21 cellular contexts compared by ENCODE assay signal in the genomic region with DNA sequence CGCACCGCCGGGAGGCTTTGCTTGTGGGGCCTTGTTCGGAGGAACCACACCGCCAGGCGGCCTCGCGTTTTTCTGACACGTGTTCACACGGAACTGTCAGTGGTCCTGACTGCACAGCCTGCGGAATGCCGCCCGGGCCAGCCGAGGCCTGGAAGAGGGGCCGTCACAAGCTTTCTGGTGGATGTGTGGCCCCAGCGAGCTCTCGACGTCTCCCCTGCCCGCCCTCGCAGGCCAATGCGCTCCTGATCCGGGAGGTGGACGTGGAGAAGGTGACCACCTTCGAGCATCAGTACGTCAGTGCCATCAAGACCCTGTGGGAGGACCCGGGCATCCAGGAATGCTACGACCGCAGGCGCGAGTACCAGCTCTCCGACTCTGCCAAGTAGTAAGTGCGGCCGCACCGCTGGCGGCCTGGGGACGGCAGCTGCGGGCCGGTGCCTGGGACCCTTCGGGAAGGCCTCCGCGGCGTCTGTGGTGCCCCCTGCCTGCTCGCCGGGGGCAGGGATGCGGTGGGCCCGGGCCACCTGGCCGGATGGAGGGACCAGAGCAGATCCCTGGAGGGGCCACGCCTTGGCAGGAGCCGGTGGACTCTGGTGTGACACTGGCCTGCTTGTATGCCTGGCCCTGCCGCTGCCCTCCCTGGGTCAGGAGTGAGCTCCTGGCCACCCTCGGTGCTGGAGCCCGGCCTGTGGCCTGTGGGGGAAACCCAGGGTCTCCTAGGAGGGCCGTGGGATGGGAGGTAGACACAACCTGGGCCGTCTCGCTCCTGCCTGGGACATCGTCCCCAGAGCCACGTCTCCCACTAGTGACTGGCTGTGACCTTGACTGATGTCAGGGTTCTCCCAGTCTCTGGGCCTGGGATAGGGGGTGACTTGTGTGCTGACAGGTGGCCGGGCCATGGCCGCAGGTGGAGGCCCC. TPM values are rescaled to one million over a fixed set of nuclear protein-coding genes. Genes with fewer than 3 reads are reported as not detected.
DNase-seq lines count a peak whose midpoint lies in the region; ATAC-seq and TF ChIP-seq lines count a peak whose summit lies in the region.
"Had no signal": no experiment of that assay in that cellular context is flagged by ENCODE, and none has a peak within 500 bp of the region (broad histone marks: within the 10 kb centered on the region; RNA-seq: fewer than 3 reads in every experiment).

No MANE protein-coding gene starts in this region.

- no CpG with 5 or more reads among the region's 59 CpGs for WGBS in neuronal stem cell (ENCODE audit: extremely low coverage in 2 of 2, insufficient read length in 2 of 2, insufficient replicate concordance in 1 of 2), 2 donors

- H3K9ac ChIP-seq in BLaER1 (peak overlapping the region; percentile 68), NT2/D1 (ENCODE audit: insufficient read length, low read depth) (peak overlapping the region; percentile 21), neuronal stem cell (ENCODE audit: low read depth, low read length, poor library complexity) (peak overlapping the region; percentile 60)

- H3K27ac ChIP-seq in BLaER1 (peak overlapping the region; percentile 87), left ventricle myocardium inferior (replicated peaks) (peak overlapping the region; percentile 75), neuronal stem cell (replicated peaks; ENCODE audit: low read length) (no peak overlapping the region)
- H3K27ac ChIP-seq: C4-2B had no signal

- no peaks in the 10 kb centered on the region for H3K4me1 Mint-ChIP-seq in mesothelial cell of epicardium
- peaks cover 2% of the 10 kb centered on the region for H3K4me1 Mint-ChIP-seq in activated CD4-positive, alpha-beta T cell treated with anti-CD3 and anti-CD28 coated beads for 36 hours

- H2BK15ac ChIP-seq in neuronal stem cell (ENCODE audit: low read length) = no peak overlapping the region

- no peaks in the 10 kb centered on the region for H3K9me3 Mint-ChIP-seq in mesothelial cell of epicardium
- H3K9me3 Mint-ChIP-seq in activated CD4-positive, alpha-beta T cell treated with anti-CD3 and anti-CD28 coated beads for 36 hours (ENCODE audit: low read depth) = no peaks in the 10 kb centered on the region
- H3K9me3 Mint-ChIP-seq: CD8-positive, alpha-beta T cell had no signal

- no peak overlapping the region for H2BK12ac ChIP-seq in neuronal stem cell (ENCODE audit: low read length)

- H2AK5ac ChIP-seq in neuronal stem cell (ENCODE audit: low read depth, low read length) = no peak overlapping the region

- peaks cover 5% of the 10 kb centered on the region for H3K36me3 Mint-ChIP-seq in mesothelial cell of epicardium
- no peaks in the 10 kb centered on the region for H3K36me3 Mint-ChIP-seq in activated CD4-positive, alpha-beta T cell treated with anti-CD3 and anti-CD28 coated beads for 36 hours (ENCODE audit: low read depth)
- H3K36me3 Mint-ChIP-seq: CD8-positive, alpha-beta T cell had no signal

- H3K4me3 Mint-ChIP-seq in mesothelial cell of epicardium = no peak overlapping the region
- H3K4me3 Mint-ChIP-seq in activated CD4-positive, alpha-beta T cell treated with anti-CD3 and anti-CD28 coated beads for 36 hours = no peak overlapping the region
- H3K4me3 Mint-ChIP-seq: CD8-positive, alpha-beta T cell had no signal

- H4K8ac ChIP-seq in neuronal stem cell (ENCODE audit: low read depth, low read length) = no peak overlapping the region

- H4K20me1 ChIP-seq in BLaER1 = peaks cover 28% of the 10 kb centered on the region

- no peak overlapping the region for H2AFZ ChIP-seq in neuronal stem cell (ENCODE audit: low read length)

- H3K23ac ChIP-seq in neuronal stem cell (ENCODE audit: low read depth, low read length, poor library complexity) = peak overlapping the region; percentile 73

- DNase-seq in NT2/D1 (ENCODE audit: low read depth, low spot score) = no peak
- no peak for DNase-seq in left ventricle myocardium inferior
- no peak for DNase-seq in neuronal stem cell (ENCODE audit: low spot score)
- no peak for DNase-seq in mesothelial cell of epicardium (ENCODE audit: low spot score in 2 of 2, unreplicated experiment in 2 of 2)
- DNase-seq in activated CD4-positive, alpha-beta T cell treated with anti-CD3 and anti-CD28 coated beads for 36 hours = no peak
- DNase-seq: Caco-2, KBM-7, MV-4-11, NCI-H1105 treated with DMSO at 0.1 percent for 48 hours, NCI-H2029, NCI-H446, NCI-H524 treated with DMSO at 0.1 percent for 48 hours, NCI-H774, RPMI8226, SHP77 treated with DMSO at 0.1 percent for 48 hours had no signal

- H3K4me3 ChIP-seq in BLaER1 (peak overlapping the region; percentile 13; the same call in 1 of the 2 replicates), NT2/D1 (ENCODE audit: insufficient read length, low read depth) (no peak overlapping the region), left ventricle myocardium inferior (no peak overlapping the region), neuronal stem cell (ENCODE audit: low read length in 2 of 2) (no peak overlapping the region)

- no peak overlapping the region for H3K27ac Mint-ChIP-seq in mesothelial cell of epicardium
- no peak overlapping the region for H3K27ac Mint-ChIP-seq in activated CD4-positive, alpha-beta T cell treated with anti-CD3 and anti-CD28 coated beads for 36 hours
- H3K27ac Mint-ChIP-seq: CD8-positive, alpha-beta T cell had no signal

- no peak overlapping the region for H4K91ac ChIP-seq in neuronal stem cell (ENCODE audit: low read depth, low read length, poor library complexity)

- peak overlapping the region; percentile 38 for H3K14ac ChIP-seq in neuronal stem cell (ENCODE audit: low read length)

- H3K18ac ChIP-seq in neuronal stem cell (ENCODE audit: low read length) = peak overlapping the region; percentile 28

- no peak overlapping the region for H3K4ac ChIP-seq in neuronal stem cell (ENCODE audit: low read length)

- CTCF ChIA-PET in activated CD4-positive, alpha-beta T cell treated with anti-CD3 and anti-CD28 coated beads for 36 hours (lab: Charles Lee) = interaction anchor here (0.6 kb wide), 1 partner anchor 49 kb away, joined by 4 read pairs; no protein-coding TSS in a partner anchor

- POLR2A ChIA-PET in activated CD4-positive, alpha-beta T cell treated with anti-CD3 and anti-CD28 coated beads for 36 hours (lab: Charles Lee) = no interaction called here

- H3K9me3 ChIP-seq in BLaER1 (no peaks in the 10 kb centered on the region), NT2/D1 (ENCODE audit: insufficient read depth, low read length) (no peaks in the 10 kb centered on the region), left ventricle myocardium inferior (replicated peaks) (no peaks in the 10 kb centered on the region), neuronal stem cell (replicated peaks in 1 of 2; ENCODE audit: control insufficient read depth in 2 of 2, insufficient read depth in 1 of 2, low read depth in 1 of 2, low read length in 2 of 2) (no peaks in the 10 kb centered on the region)
- H3K9me3 ChIP-seq: Caco-2 had no signal

- H2BK120ac ChIP-seq in neuronal stem cell (ENCODE audit: low read depth, low read length) = no peak overlapping the region

- H3K27me3 ChIP-seq in BLaER1 (no peaks in the 10 kb centered on the region), NT2/D1 (ENCODE audit: insufficient read depth, insufficient read length) (no peaks in the 10 kb centered on the region), left ventricle myocardium inferior (ENCODE audit: low read depth) (no peaks in the 10 kb centered on the region), neuronal stem cell (ENCODE audit: control insufficient read depth in 3 of 3, insufficient read depth in 3 of 3, low read depth in 1 of 3, low read length in 3 of 3) (no peaks in the 10 kb centered on the region)

- H2BK5ac ChIP-seq in neuronal stem cell (ENCODE audit: low read length) = no peak overlapping the region

- intact Hi-C loops in left ventricle myocardium inferior (cut with micrococcal nuclease) = no loop called here
- intact Hi-C loops in activated CD4-positive, alpha-beta T cell treated with anti-CD3 and anti-CD28 coated beads for 36 hours (cut with DNase I, micrococcal nuclease) = no loop called here

- ATAC-seq in GM18519 (IDR thresholded peaks at IDR 0.05; ENCODE audit: low FRiP score, unreplicated experiment) = no peak
- no peak for ATAC-seq in activated CD4-positive, alpha-beta T cell treated with anti-CD3 and anti-CD28 coated beads for 36 hours
- ATAC-seq: CD8-positive, alpha-beta T cell had no signal

- peaks cover 43% of the 10 kb centered on the region for H3K36me3 ChIP-seq in BLaER1
- peaks cover 45% of the 10 kb centered on the region for H3K36me3 ChIP-seq in NT2/D1 (ENCODE audit: insufficient read depth, insufficient read length, low read length)
- peaks cover 63% of the 10 kb centered on the region for H3K36me3 ChIP-seq in left ventricle myocardium inferior
- H3K36me3 ChIP-seq in neuronal stem cell (replicated peaks in 1 of 2; ENCODE audit: control insufficient read depth in 2 of 2, insufficient read depth in 2 of 2, low read length in 2 of 2) = peaks cover 3 to 10% of the 10 kb centered on the region in 2 donors

- TF ChIP-seq CTCF in left ventricle myocardium inferior (IDR thresholded peaks at IDR 0.05; ENCODE audit: borderline replicate concordance) (no peak), mesothelial cell of epicardium (IDR thresholded peaks at IDR 0.05; ENCODE audit: unreplicated experiment) (no peak)

- H3K4me2 ChIP-seq in BLaER1 = peak overlapping the region; percentile 100
- H3K4me2 ChIP-seq in neuronal stem cell (ENCODE audit: insufficient read depth, low read length, poor library complexity, severe bottlenecking) = no peak overlapping the region

- no peaks in the 10 kb centered on the region for H3K27me3 Mint-ChIP-seq in mesothelial cell of epicardium (ENCODE audit: low read depth)
- H3K27me3 Mint-ChIP-seq in activated CD4-positive, alpha-beta T cell treated with anti-CD3 and anti-CD28 coated beads for 36 hours = no peaks in the 10 kb centered on the region

- H3K4me1 ChIP-seq in BLaER1 (peaks cover 98% of the 10 kb centered on the region), NT2/D1 (ENCODE audit: insufficient read depth, insufficient read length) (peaks cover 17% of the 10 kb centered on the region), left ventricle myocardium inferior (peaks cover 45% of the 10 kb centered on the region), neuronal stem cell (ENCODE audit: control insufficient read depth in 2 of 2, insufficient read depth in 1 of 2, low read depth in 1 of 2, low read length in 2 of 2) (peaks cover 0 to 10% of the 10 kb centered on the region in 2 donors)
- H3K4me1 ChIP-seq: Caco-2 had no signal

- peaks cover 28% of the 10 kb centered on the region for H3K79me1 ChIP-seq in neuronal stem cell (ENCODE audit: low read depth, low read length)

RNA-seq across cellular contexts. Expression of gene GNA11, which starts 19.2 kb away (rescaled TPM):
- total RNA-seq in left ventricle myocardium inferior (58.1 TPM), mesothelial cell of epicardium (35.9 to 40.0 TPM (median 36.3 TPM) in 3 replicates)
- 19.2 TPM for polyA plus RNA-seq in neuronal stem cell (2013, experiment 1 of 2)
- polyA plus RNA-seq in neuronal stem cell (2013, experiment 2 of 2) = 20.0 TPM
- 10 to 100 TPM in 1 of 2 experiments, 1 to 10 TPM in 1; 7.3 to 13.2 TPM for total RNA-seq in activated CD4-positive, alpha-beta T cell treated with anti-CD3 and anti-CD28 coated beads for 36 hours

RNA-seq across cellular contexts. Expression of gene GNA15, which starts 22.5 kb away (rescaled TPM):
- total RNA-seq in left ventricle myocardium inferior = 1.2 TPM
- polyA plus RNA-seq in neuronal stem cell (2013, experiment 1 of 2) = 0.01 TPM
- polyA plus RNA-seq in neuronal stem cell (2013, experiment 2 of 2) = not detected
- 0.09 to 0.13 TPM (median 0.13 TPM) in 3 replicates for total RNA-seq in mesothelial cell of epicardium
- total RNA-seq in activated CD4-positive, alpha-beta T cell treated with anti-CD3 and anti-CD28 coated beads for 36 hours = 10 to 100 TPM; 64.9 to 70.9 TPM
- total RNA-seq: Caco-2, H4 had no signal
- polyA plus RNA-seq: AG04450 had no signal

RNA-seq across cellular contexts. Expression of gene TLE5, which starts 51.1 kb away (rescaled TPM):
- 799 TPM for total RNA-seq in left ventricle myocardium inferior
- polyA plus RNA-seq in neuronal stem cell (2013, experiment 1 of 2) = 162 TPM
- polyA plus RNA-seq in neuronal stem cell (2013, experiment 2 of 2) = 164 TPM
- total RNA-seq in mesothelial cell of epicardium = 411 to 417 TPM (median 413 TPM) in 3 replicates
- total RNA-seq in activated CD4-positive, alpha-beta T cell treated with anti-CD3 and anti-CD28 coated beads for 36 hours = 100 to 1,000 TPM; 349 to 533 TPM

Comparison
In these comparisons a context has a peak if more than half of its experiments do, and no peak if none do; other contexts are left out.
1. RNA of gene GNA15, which starts 22.5 kb away (total RNA-seq): 64.9 to 70.9 TPM in activated CD4-positive, alpha-beta T cell treated with anti-CD3 and anti-CD28 coated beads for 36 hours; 1.2 TPM in left ventricle myocardium inferior (single experiment) and 0.09 to 0.13 TPM in mesothelial cell of epicardium; every median in the first group is over 10 times any median in the second.
2. Peak in every context shown above with its lines, with median percentiles within 50 percentile points of each other: H3K9ac ChIP-seq.